In genomic region chr3:40771112-40771511, GRCh38 we compare ENCODE assay signal across 19 cellular contexts.
"Had no signal": no experiment of that assay in that cellular context is flagged by ENCODE, and none has a peak within 500 bp of the region (broad histone marks: within the 10 kb centered on the region; RNA-seq: fewer than 3 reads in every experiment).

No MANE protein-coding gene starts in this region.

- H3K36me3 Mint-ChIP-seq: activated naive CD4-positive, alpha-beta T cell treated with anti-CD3 and anti-CD28 coated beads, Interleukin-2, amount 50 U/mL, for 72 hours; naive B cell had no signal

- H3K9me3 ChIP-seq: adrenal gland, ovary, tibial nerve had no signal

- H3K4me3 ChIP-seq: adrenal gland, cardiac muscle cell, ovary, tibial nerve had no signal

- H3K9me3 Mint-ChIP-seq: activated naive CD4-positive, alpha-beta T cell treated with anti-CD3 and anti-CD28 coated beads, Interleukin-2, amount 50 U/mL, for 72 hours; activated T-helper 1 cell treated with anti-CD3 and anti-CD28 coated beads, Interleukin-12 subunit alpha, Interleukin-12 subunit beta, Interleukin-2, Interleukin-4 antibody, amounts not matched to agents 30 ng/mL and 10 ng/mL and 1 ng/mL, durations not matched to agents 14 hours and 24 hours and 36 hours; effector memory CD8-positive, alpha-beta T cell; naive B cell had no signal

- H3K4me1 ChIP-seq: adrenal gland, foreskin keratinocyte had no signal

- H3K27me3 ChIP-seq: adrenal gland, cardiac muscle cell, ovary, tibial nerve had no signal

- H3K27ac Mint-ChIP-seq: activated naive CD4-positive, alpha-beta T cell treated with anti-CD3 and anti-CD28 coated beads, Interleukin-2, amount 50 U/mL, for 72 hours; activated T-helper 1 cell treated with anti-CD3 and anti-CD28 coated beads, Interleukin-12 subunit alpha, Interleukin-12 subunit beta, Interleukin-2, Interleukin-4 antibody, amounts not matched to agents 30 ng/mL and 10 ng/mL and 1 ng/mL, durations not matched to agents 14 hours and 24 hours and 36 hours; effector memory CD8-positive, alpha-beta T cell; T-helper 17 cell had no signal

- DNase-seq: activated CD4-positive, alpha-beta T cell treated with anti-CD3 and anti-CD28 coated beads, Interleukin-2, amount 50 U/mL, for 4 hours; activated gamma-delta T cell treated with Interleukin-2 at 50 U/mL for 16 hours; effector memory CD8-positive, alpha-beta T cell; foreskin keratinocyte; mammary epithelial cell; naive B cell; ovary; retina; stimulated activated CD4-positive, alpha-beta T cell treated with anti-CD3 and anti-CD28 coated beads, Interleukin-12 subunit alpha, Interleukin-12 subunit beta, amount 100 ng/mL, for 4 hours; stimulated activated CD4-positive, alpha-beta T cell treated with anti-CD3 and anti-CD28 coated beads, Interleukin-1b, Interleukin-23, amount 100 ng/mL, for 48 hours; stimulated activated CD8-positive, alpha-beta memory T cell treated with anti-CD3 and anti-CD28 coated beads, Interleukin-4, amount 100 ng/mL, for 48 hours; stimulated activated naive CD4-positive, alpha-beta T cell; T-helper 17 cell; WERI-Rb-1 had no signal

- H3K27ac ChIP-seq: adrenal gland, cardiac muscle cell, foreskin keratinocyte, ovary, WERI-Rb-1 had no signal

- H3K4me3 Mint-ChIP-seq: activated T-helper 1 cell treated with anti-CD3 and anti-CD28 coated beads, Interleukin-12 subunit alpha, Interleukin-12 subunit beta, Interleukin-2, Interleukin-4 antibody, amounts not matched to agents 30 ng/mL and 10 ng/mL and 1 ng/mL, durations not matched to agents 14 hours and 24 hours and 36 hours; effector memory CD8-positive, alpha-beta T cell; naive B cell; T-helper 17 cell had no signal

- H3K36me3 ChIP-seq: adrenal gland, cardiac muscle cell, ovary, tibial nerve, WERI-Rb-1 had no signal
